Comparison of ENCODE assay signal across 9 cellular contexts in the genomic region with DNA sequence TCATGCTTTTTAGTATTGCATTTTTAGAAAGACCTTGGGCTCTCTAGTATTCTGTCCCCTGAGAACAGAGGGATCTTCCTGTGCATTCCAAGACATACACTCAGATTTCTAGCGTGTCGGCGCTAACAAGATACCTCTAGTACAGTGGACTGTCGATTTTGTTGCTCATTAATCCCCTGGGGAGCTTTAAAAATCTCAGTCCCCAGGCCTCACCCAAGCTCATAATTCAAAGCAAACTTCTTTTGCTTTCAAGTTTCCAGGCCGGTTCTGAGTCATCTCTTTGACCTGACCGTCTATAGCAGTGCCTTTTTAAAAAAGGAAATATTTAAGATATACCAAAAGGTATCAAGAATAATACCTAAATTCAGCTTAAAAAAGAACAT.
DNase-seq lines count a peak whose midpoint lies in the region; ATAC-seq, FAIRE-seq and TF ChIP-seq lines count a peak whose summit lies in the region.
"Had no signal": no experiment of that assay in that cellular context is flagged by ENCODE, and none has a peak within 500 bp of the region (broad histone marks: within the 10 kb centered on the region; RNA-seq: fewer than 3 reads in every experiment).

No MANE protein-coding gene starts in this region.

- no peak overlapping the region for H2AFZ ChIP-seq in GM12878 (ENCODE audit: control insufficient read depth, low read depth, low read length)

- H3K27ac Mint-ChIP-seq in natural killer cell, result peak overlapping the region in 1 of 2 donors; percentile 41
- H3K27ac Mint-ChIP-seq: activated naive CD8-positive, alpha-beta T cell had no signal

- H3K4me1 ChIP-seq in GM12878 (ENCODE audit: control insufficient read depth, insufficient read depth, low read length) (peaks cover 4% of the 10 kb centered on the region), colonic mucosa (no peaks in the 10 kb centered on the region)

- TF ChIP-seq RAD21 in GM12878 (IDR thresholded peaks at IDR 0.05; ENCODE audit: insufficient read depth, low read depth, low read length), result no peak

- H3K9ac ChIP-seq in GM12878 (ENCODE audit: control insufficient read depth, insufficient read depth, low read length) (no peak overlapping the region), colonic mucosa (ENCODE audit: low read depth in 2 of 2, low read length in 2 of 2) (no peak overlapping the region)

- no peak overlapping the region for H3K4me3 Mint-ChIP-seq in natural killer cell
- H3K4me3 Mint-ChIP-seq: activated naive CD8-positive, alpha-beta T cell had no signal

- RAD21 ChIA-PET in GM12878 (lab: Charles Lee; ENCODE audit: unreplicated experiment), result interaction anchor here (1.0 to 1.2 kb wide), 4 partner anchors 9 to 136 kb away, joined by 3 to 5 read pairs (median 4); no protein-coding TSS in a partner anchor

- POLR2A ChIA-PET in GM12878 (lab: Charles Lee), result no interaction called here

- H3K27ac ChIP-seq in GM12878 (ENCODE audit: control insufficient read depth, insufficient read depth) (no peak overlapping the region), colonic mucosa (no peak overlapping the region)

- H3K4me3 ChIP-seq in GM12878 (no peak overlapping the region), colonic mucosa (no peak overlapping the region)

- in situ Hi-C loops in GM12878 (cut with MboI), result no loop called here

- TF ChIP-seq CTCF in GM12878 (IDR thresholded peaks at IDR 0.05 in 2 of 3, conservative IDR thresholded peaks at IDR 0.05 in 1 of 3; ENCODE audit: control insufficient read depth in 2 of 3, extremely low read depth in 1 of 3, insufficient read depth in 1 of 3, low read depth in 3 of 3, low read length in 3 of 3), result no peak
- no peak for TF ChIP-seq CTCF in colonic mucosa (IDR thresholded peaks at IDR 0.05)
- TF ChIP-seq CTCF in natural killer cell (IDR thresholded peaks at IDR 0.05), result no peak

- H3K27me3 ChIP-seq in GM12878 (replicated peaks in 1 of 2; ENCODE audit: control insufficient read depth in 2 of 2, insufficient read depth in 2 of 2, low read length in 1 of 2) (no peaks in the 10 kb centered on the region), colonic mucosa (no peaks in the 10 kb centered on the region)

- SMC1A ChIA-PET in GM12878 (lab: Charles Lee; ENCODE audit: uncharacterized antibody, unreplicated experiment), result interaction anchor here (0.6 to 1.3 kb wide), 2 partner anchors 136 to 228 kb away, joined by 3 read pairs; no protein-coding TSS in a partner anchor

- no peak for FAIRE-seq in GM12878 (lab: Jason Lieb, UNC)

- no peaks in the 10 kb centered on the region for H3K9me3 Mint-ChIP-seq in natural killer cell

- no peak for TF ChIP-seq POLR2A in GM12878 (IDR thresholded peaks at IDR 0.05; ENCODE audit: low read depth, low read length)

- no TSS peak for BruUV-seq in GM12878 (replicated peaks; lab: Mats Ljungman, UMichigan)

- H3K27me3 Mint-ChIP-seq in natural killer cell (ENCODE audit: low read depth in 2 of 2), result no peaks in the 10 kb centered on the region
- H3K27me3 Mint-ChIP-seq: activated naive CD8-positive, alpha-beta T cell had no signal

- intact Hi-C loops in GM12878 (cut with micrococcal nuclease; ENCODE audit: unreplicated experiment) (no loop called here), colonic mucosa (cut with DNase I) (no loop called here), natural killer cell (cut with micrococcal nuclease) (no loop called here)

- peak; percentile 77 for ATAC-seq in GM19395 (IDR thresholded peaks at IDR 0.05; ENCODE audit: unreplicated experiment)
- peak; percentile 86 for ATAC-seq in HG03095 (IDR thresholded peaks at IDR 0.05; ENCODE audit: unreplicated experiment)
- peak; percentile 75 for ATAC-seq in GM12878
- ATAC-seq in left lobe of liver, result no peak
- ATAC-seq in natural killer cell, result no peak

- CTCF ChIA-PET in GM12878 (lab: Yijun Ruan, JAX), result no interaction called here

- H3K36me3 ChIP-seq in GM12878 (ENCODE audit: control insufficient read depth in 2 of 2, insufficient read depth in 2 of 2, low read length in 1 of 2) (no peaks in the 10 kb centered on the region), colonic mucosa (no peaks in the 10 kb centered on the region)

- WGBS in GM12878 (ENCODE audit: insufficient coverage, insufficient replicate concordance, low lambda C conversion rate, missing lambda C conversion rate), result 25% methylated on average over 6 of the region's 6 CpGs

- no peak overlapping the region for H3K4me2 ChIP-seq in GM12878 (ENCODE audit: control insufficient read depth, insufficient read depth)

- TF ChIP-seq EP300 in GM12878 (IDR thresholded peaks at IDR 0.05; ENCODE audit: borderline replicate concordance in 1 of 2, control insufficient read depth in 1 of 2, low read depth in 2 of 2, low read length in 2 of 2), result no peak

- H3K9me3 ChIP-seq in GM12878 (replicated peaks; ENCODE audit: control insufficient read depth, insufficient read depth, low read length) (no peaks in the 10 kb centered on the region), colonic mucosa (no peaks in the 10 kb centered on the region)

- DNase-seq in GM12878 (ENCODE audit: low read depth, low spot score), result no peak
- no peak for DNase-seq in colonic mucosa
- no peak for DNase-seq in left lobe of liver (ENCODE audit: low spot score)
- no peak for DNase-seq in natural killer cell
- no peak for DNase-seq in activated naive CD4-positive, alpha-beta T cell treated with Interleukin-2 at 50 U/mL for 16 hours
- DNase-seq: stimulated activated CD4-positive, alpha-beta T cell treated with anti-CD3 and anti-CD28 coated beads, Interleukin-4, amount 100 ng/mL, for 1 hour had no signal

- no peaks in the 10 kb centered on the region for H3K36me3 Mint-ChIP-seq in natural killer cell

- H3K79me2 ChIP-seq in GM12878 (ENCODE audit: control insufficient read depth, insufficient read depth, low read length), result no peaks in the 10 kb centered on the region

- no peaks in the 10 kb centered on the region for H4K20me1 ChIP-seq in GM12878 (ENCODE audit: control insufficient read depth, insufficient read depth)

- peaks cover 0 to 25% of the 10 kb centered on the region in 2 donors for H3K4me1 Mint-ChIP-seq in natural killer cell

TF ChIP-seq in GM12878, 131 proteins besides CTCF, POLR2A, EP300 and RAD21:
- no peak for TF ChIP-seq MEF2A (IDR thresholded peaks at IDR 0.05; ENCODE audit: insufficient read depth, low read depth, low read length)
- TF ChIP-seq JUNB (IDR thresholded peaks at IDR 0.05), result peak; percentile 25; the same call in 1 of the 2 replicates
- peak; percentile 73 for TF ChIP-seq MEF2B (IDR thresholded peaks at IDR 0.05; ENCODE audit: partially characterized antibody, poor library complexity, severe bottlenecking)
- TF ChIP-seq SRF (IDR thresholded peaks at IDR 0.05; ENCODE audit: low read depth in 2 of 2, low read length in 2 of 2), result no peak
- TF ChIP-seq, protein P1, sequence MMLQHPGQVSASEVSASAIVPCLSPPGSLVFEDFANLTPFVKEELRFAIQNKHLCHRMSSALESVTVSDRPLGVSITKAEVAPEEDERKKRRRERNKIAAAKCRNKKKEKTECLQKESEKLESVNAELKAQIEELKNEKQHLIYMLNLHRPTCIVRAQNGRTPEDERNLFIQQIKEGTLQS (IDR thresholded peaks at IDR 0.05; ENCODE audit: borderline replicate concordance, extremely low read depth, low read depth, low read length), result no peak

Comparison
In these comparisons a context has a peak if more than half of its experiments do, and no peak if none do; other contexts are left out.
1. ATAC-seq: peak in GM19395 (single experiment), HG03095 (single experiment) and GM12878 (single experiment); none in left lobe of liver (single experiment) and natural killer cell (0 of 3).